ENCODE assay signal across 8 cellular contexts in genomic region chr6:113909224-113909856, GRCh38. TPM values are rescaled to one million over a fixed set of nuclear protein-coding genes. Genes with fewer than 3 reads are reported as not detected.
A peak's percentile ranks its signal among the peaks of the same experiment; 100 is the strongest.
DNase-seq lines count a peak whose midpoint lies in the region; ATAC-seq, FAIRE-seq and TF ChIP-seq lines count a peak whose summit lies in the region.

No MANE protein-coding gene starts in this region.

- intact Hi-C loops in GM12878 (cut with micrococcal nuclease; ENCODE audit: unreplicated experiment) = loop anchor here (1.0 to 10.0 kb wide), 4 partner anchors 603 to 1725 kb away; no protein-coding TSS in a partner anchor

- POLR2A ChIA-PET in A549 (lab: Yijun Ruan, JAX) = no interaction called here
- POLR2A ChIA-PET in GM12878 (lab: Charles Lee) = no interaction called here

- no peak for FAIRE-seq in A549 (lab: Jason Lieb, UNC)
- FAIRE-seq in GM12878 (lab: Jason Lieb, UNC) = peak; percentile 52

- peak overlapping the region; percentile 51 for H3K4me2 ChIP-seq in A549
- no peak overlapping the region for H3K4me2 ChIP-seq in GM12878 (ENCODE audit: control insufficient read depth, insufficient read depth)

- no peak overlapping the region for H3K4me3 Mint-ChIP-seq in type B pancreatic cell

- TF ChIP-seq EP300 in A549 (IDR thresholded peaks at IDR 0.05) = no peak
- TF ChIP-seq EP300 in GM12878 (IDR thresholded peaks at IDR 0.05; ENCODE audit: borderline replicate concordance in 1 of 2, control insufficient read depth in 1 of 2, low read depth in 2 of 2, low read length in 2 of 2) = no peak

- no peaks in the 10 kb centered on the region for H3K36me3 Mint-ChIP-seq in type B pancreatic cell

- in situ Hi-C loops in GM12878 (cut with MboI) = loop anchor here (25.0 kb wide), 1 partner anchor 1722 kb away; no protein-coding TSS in a partner anchor

- DNase-seq in A549 (ENCODE audit: low read depth in 1 of 2, low spot score in 1 of 2) = peak; percentile 32 to 47
- DNase-seq in NCI-H524 (lab: John Stamatoyannopoulos, UW) = peak; percentile 16 to 74
- peak; percentile 7 for DNase-seq in GM12878 (ENCODE audit: low read depth, low spot score)
- DNase-seq in kidney epithelial cell (ENCODE audit: low read depth) = no peak
- no peak for DNase-seq in type B pancreatic cell (ENCODE audit: extremely low spot score, unreplicated experiment)

- SMC1A ChIA-PET in GM12878 (lab: Charles Lee; ENCODE audit: uncharacterized antibody, unreplicated experiment) = interaction anchor here (0.6 to 4.2 kb wide), 16 partner anchors 11 to 1130 kb away, joined by 3 to 28 read pairs (median 4); no protein-coding TSS in a partner anchor

- ATAC-seq in A549 (peak in 1 of 2 experiments; percentile 51; a peak in 1 of 6 replicates), HG03521 (IDR thresholded peaks at IDR 0.05; ENCODE audit: unreplicated experiment) (peak; percentile 46), GM12878 (peak; percentile 84), GM21737 (IDR thresholded peaks at IDR 0.05; ENCODE audit: unreplicated experiment) (no peak)

- H2AFZ ChIP-seq in GM12878 (ENCODE audit: control insufficient read depth, low read depth, low read length) = no peak overlapping the region

- BruUV-seq in GM12878 (replicated peaks; lab: Mats Ljungman, UMichigan) = no TSS peak

- no peak overlapping the region for H3K27ac ChIP-seq in A549
- no peak overlapping the region for H3K27ac ChIP-seq in GM12878 (ENCODE audit: control insufficient read depth, insufficient read depth)

- H3K36me3 ChIP-seq in GM12878 (ENCODE audit: control insufficient read depth in 2 of 2, insufficient read depth in 2 of 2, low read length in 1 of 2) (no peaks in the 10 kb centered on the region), kidney epithelial cell (ENCODE audit: control insufficient read depth, insufficient read depth, low read length) (no peaks in the 10 kb centered on the region)

- H3K4me3 ChIP-seq in A549 = no peak overlapping the region
- H3K4me3 ChIP-seq in GM12878 = no peak overlapping the region
- H3K4me3 ChIP-seq in kidney epithelial cell (ENCODE audit: low read depth, low read length) = no peak overlapping the region

- H4K20me1 ChIP-seq in GM12878 (ENCODE audit: control insufficient read depth, insufficient read depth) = no peaks in the 10 kb centered on the region

- H3K27ac Mint-ChIP-seq in type B pancreatic cell = no peak overlapping the region

- no peaks in the 10 kb centered on the region for H3K27me3 ChIP-seq in GM12878 (replicated peaks in 1 of 2; ENCODE audit: control insufficient read depth in 2 of 2, insufficient read depth in 2 of 2, low read length in 1 of 2)
- H3K27me3 ChIP-seq in kidney epithelial cell (ENCODE audit: control insufficient read depth, insufficient read depth, low read length) = no peaks in the 10 kb centered on the region

- CTCF ChIA-PET in A549 (lab: Yijun Ruan, JAX) = interaction anchor here (0.6 to 3.0 kb wide), 18 partner anchors 9 to 1561 kb away, joined by 3 to 13 read pairs (median 4); no protein-coding TSS in a partner anchor
- CTCF ChIA-PET in GM12878 (lab: Yijun Ruan, JAX) = interaction anchor here (0.6 to 5.2 kb wide), 39 partner anchors 9 to 1729 kb away, joined by 3 to 40 read pairs (median 4); no protein-coding TSS in a partner anchor

- TF ChIP-seq CTCF in A549 (IDR thresholded peaks at IDR 0.05) (peak; percentile 75), GM12874 (IDR thresholded peaks at IDR 0.05; ENCODE audit: insufficient read depth, low read depth, low read length) (peak; percentile 41), GM12878 (IDR thresholded peaks at IDR 0.05 in 2 of 3, conservative IDR thresholded peaks at IDR 0.05 in 1 of 3; ENCODE audit: control insufficient read depth in 2 of 3, extremely low read depth in 1 of 3, insufficient read depth in 1 of 3, low read depth in 3 of 3, low read length in 3 of 3) (peak; percentile 44 to 76 (median 50); a peak in 5 of 6 replicates), kidney epithelial cell (IDR thresholded peaks at IDR 0.05; ENCODE audit: insufficient read depth, low read length, poor library complexity, severe bottlenecking) (peak; percentile 42), type B pancreatic cell (conservative IDR thresholded peaks at IDR 0.05) (peak; percentile 90)

- H3K4me1 ChIP-seq in A549 (no peaks in the 10 kb centered on the region), GM12878 (ENCODE audit: control insufficient read depth, insufficient read depth, low read length) (no peaks in the 10 kb centered on the region)

- TF ChIP-seq POLR2A in A549 (IDR thresholded peaks at IDR 0.05; ENCODE audit: low read length) = no peak
- no peak for TF ChIP-seq POLR2A in GM12878 (IDR thresholded peaks at IDR 0.05; ENCODE audit: low read depth, low read length)

- peaks cover 9% of the 10 kb centered on the region for H3K27me3 Mint-ChIP-seq in type B pancreatic cell

- peaks cover 6% of the 10 kb centered on the region for H3K9me3 Mint-ChIP-seq in type B pancreatic cell

- H3K9ac ChIP-seq in GM12878 (ENCODE audit: control insufficient read depth, insufficient read depth, low read length) = no peak overlapping the region

- TF ChIP-seq RAD21 in A549 (conservative IDR thresholded peaks at IDR 0.05 in 1 of 2, IDR thresholded peaks at IDR 0.05 in 1 of 2) (peak; percentile 72 to 83), GM12878 (IDR thresholded peaks at IDR 0.05; ENCODE audit: insufficient read depth, low read depth, low read length) (peak; percentile 84)

- RAD21 ChIA-PET in GM12878 (lab: Charles Lee; ENCODE audit: unreplicated experiment) = interaction anchor here (0.8 to 2.8 kb wide), 11 partner anchors 11 to 1729 kb away, joined by 3 to 19 read pairs (median 6); no protein-coding TSS in a partner anchor

- peaks cover 11% of the 10 kb centered on the region for H3K4me1 Mint-ChIP-seq in type B pancreatic cell (ENCODE audit: unreplicated experiment)

- H3K9me3 ChIP-seq in A549 (no peaks in the 10 kb centered on the region), GM12878 (replicated peaks; ENCODE audit: control insufficient read depth, insufficient read depth, low read length) (no peaks in the 10 kb centered on the region; the same call in 2 of the 3 replicates)

- no peaks in the 10 kb centered on the region for H3K79me2 ChIP-seq in GM12878 (ENCODE audit: control insufficient read depth, insufficient read depth, low read length)

- 22% methylated on average over 6 of the region's 6 CpGs for WGBS in A549 (ENCODE audit: missing lambda C conversion rate)
- WGBS in GM12878 (ENCODE audit: insufficient coverage, insufficient replicate concordance, low lambda C conversion rate, missing lambda C conversion rate) = 16% methylated on average over 6 of the region's 6 CpGs

TF ChIP-seq in A549, 52 proteins besides CTCF, POLR2A, EP300 and RAD21:
- TF ChIP-seq CBX8 (IDR thresholded peaks at IDR 0.05) (no peak), NR3C1 (IDR thresholded peaks at IDR 0.05) (no peak), SMC3 (IDR thresholded peaks at IDR 0.05) (peak; percentile 67)

TF ChIP-seq in GM12878, 131 proteins besides CTCF, POLR2A, EP300 and RAD21:
- TF ChIP-seq FOXK2 (IDR thresholded peaks at IDR 0.05) (no peak), SKIL (IDR thresholded peaks at IDR 0.05; ENCODE audit: low read depth, poor library complexity, severe bottlenecking) (peak; percentile 29), SMC3 (IDR thresholded peaks at IDR 0.05; ENCODE audit: borderline replicate concordance, low read length) (peak; percentile 74; the same call in 1 of the 2 replicates)

RNA-seq across cellular contexts. Expression of gene MARCKS, which starts 52.2 kb away (rescaled TPM):
- 28.2 and 39.4 TPM in 2 replicates for polyA plus RNA-seq in A549 (2011; rRNA removed)
- 7.2 and 9.1 TPM in 2 replicates for polyA plus RNA-seq in A549 (2012; cell fraction: cytosol; rRNA removed)
- polyA plus RNA-seq in A549 (2012; cell fraction: nucleus; rRNA removed) = 13.3 and 13.9 TPM in 2 replicates
- polyA plus RNA-seq in A549 (2017; fragmentation: RNase III; extraction: RNeasy Plus Mini Kit Qiagen cat#74134 plus additional on column Dnase treatment) = 20.2 to 26.3 TPM (median 21.2 TPM) in 3 replicates
- 9.8 TPM in 2 replicates for polyA minus RNA-seq in A549 (2011; rRNA and poly(A)+ RNA removed)
- total RNA-seq in GM12878 (2013; cell fraction: nucleolus; rRNA removed) = 82.3 and 93.5 TPM in 2 replicates
- 117 and 126 TPM in 2 replicates for total RNA-seq in GM12878 (2014; rRNA removed)
- total RNA-seq in GM12878 (2014; rRNA removed; fragmentation: Illumina TruSeq; extraction: Trizol) = 66.9 and 69.3 TPM in 2 replicates
- 164 and 172 TPM in 2 replicates for total RNA-seq in GM12878 (2021)
- 21.0 TPM for polyA plus RNA-seq in GM12878 (2011; ENCODE audit: low read depth)
- 133 and 179 TPM in 2 replicates for polyA plus RNA-seq in GM12878 (2011; rRNA removed)
- polyA plus RNA-seq in GM12878 (2011; cell fraction: cytosol; rRNA removed) = 34.8 and 36.8 TPM in 2 replicates
- polyA plus RNA-seq in GM12878 (2011; cell fraction: nucleus; rRNA removed) = 35.8 and 51.3 TPM in 2 replicates
- 63.3 and 74.6 TPM in 2 replicates for polyA plus RNA-seq in GM12878 (2012)
- polyA plus RNA-seq in GM12878 (2014; fragmentation: Illumina TruSeq; extraction: Trizol) = 57.9 and 75.6 TPM in 2 replicates
- 100 to 1,000 TPM in 1 of 2 experiments, 10 to 100 TPM in 1; 80.6 to 134 TPM for polyA plus RNA-seq in GM12878 (2014; fragmentation: Nextera tagmentation; extraction: Ambion mirVana)
- 68.4 and 78.4 TPM in 2 replicates for polyA plus RNA-seq in GM12878 (2014; rRNA removed)
- 10 to 100 TPM; 29.0 to 42.6 TPM for polyA plus RNA-seq in GM12878 (2016; fragmentation: Nextera tagmentation; extraction: Ambion mirVana)
- polyA minus RNA-seq in GM12878 (2011; rRNA and poly(A)+ RNA removed) = 36.7 and 43.4 TPM in 2 replicates
- polyA minus RNA-seq in GM12878 (2011; cell fraction: cytosol; rRNA and poly(A)+ RNA removed) = 43.2 and 45.2 TPM in 2 replicates
- polyA minus RNA-seq in GM12878 (2011; cell fraction: nucleus; rRNA and poly(A)+ RNA removed) = 28.7 and 43.7 TPM in 2 replicates
- total RNA-seq in kidney epithelial cell = 112 and 116 TPM in 2 replicates
- 105 and 236 TPM in 2 replicates for total RNA-seq in type B pancreatic cell (ENCODE audit: low replicate concordance)

Comparison
In these comparisons a context has a peak if more than half of its experiments do, and no peak if none do; other contexts are left out.
1. DNase-seq: peak in A549 (2 of 2), NCI-H524 (2 of 2) and GM12878 (single experiment); none in kidney epithelial cell (single experiment) and type B pancreatic cell (single experiment).
2. Of the 24 proteins assayed by ChIP-seq in both GM12878 and A549: peak only in GM12878: none; only in A549: none; in both: CTCF, RAD21 and SMC3; in neither: 21.
3. Peak in every context shown above with its lines, with median percentiles within 50 percentile points of each other: CTCF ChIP-seq.